In the genomic region with DNA sequence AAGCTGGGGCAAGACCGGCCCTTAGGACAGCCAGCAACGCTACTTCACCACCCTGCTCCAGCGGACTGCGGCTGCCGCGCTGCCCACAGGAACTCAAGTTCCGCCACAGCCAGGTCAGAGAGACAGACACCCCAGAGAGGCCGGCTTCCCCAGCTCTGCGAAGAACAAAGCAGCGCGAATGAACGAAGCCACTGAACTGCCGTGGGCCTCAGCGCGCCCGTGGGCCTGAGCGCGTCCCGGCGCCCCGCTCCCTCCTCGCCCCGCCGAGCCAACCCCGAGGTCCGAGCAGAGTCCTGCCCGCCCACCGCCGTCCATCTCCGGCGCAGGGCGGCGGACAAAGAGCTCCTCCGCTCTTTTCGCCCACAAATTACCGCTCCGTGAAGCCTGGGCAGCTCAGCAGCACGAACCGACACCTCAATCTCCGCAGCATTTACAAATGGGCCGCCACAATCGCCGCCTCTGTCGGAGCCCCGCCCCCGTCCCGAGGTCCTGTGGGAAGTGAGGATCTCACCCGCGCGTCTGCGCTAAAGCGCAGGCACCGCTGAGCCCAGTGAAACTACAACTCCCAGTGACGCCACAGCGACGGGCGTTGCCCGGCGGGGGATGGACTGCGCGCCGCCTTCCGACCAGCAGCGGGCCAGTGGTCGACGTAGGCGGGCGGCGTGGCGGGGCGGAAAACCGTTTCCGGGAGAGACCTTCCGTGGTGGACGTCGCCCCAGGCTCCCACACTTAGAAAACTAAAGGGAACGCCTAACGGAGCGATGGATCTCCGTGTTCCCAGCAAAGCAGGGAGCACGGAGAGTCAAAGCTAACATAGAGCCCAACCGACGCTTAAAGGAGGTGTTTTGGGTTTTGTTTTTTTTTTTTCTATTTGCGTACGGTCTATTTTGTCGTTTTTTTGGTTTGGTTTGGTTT, we compare ENCODE assay signal across 8 cellular contexts.
DNase-seq lines count a peak whose midpoint lies in the region; ATAC-seq, FAIRE-seq and TF ChIP-seq lines count a peak whose summit lies in the region.

No MANE protein-coding gene starts in this region.

- H3K9ac ChIP-seq in kidney (ENCODE audit: low read length in 2 of 2), result peak overlapping the region; percentile 63 to 72

- peak; percentile 86 for FAIRE-seq in kidney (lab: Jason Lieb, UNC)

- peak; percentile 30 for TF ChIP-seq CTCF in kidney (IDR thresholded peaks at IDR 0.05; ENCODE audit: borderline replicate concordance, extremely low read depth, insufficient read depth)

- peaks cover 4 to 5% of the 10 kb centered on the region in 2 donors for H3K4me1 ChIP-seq in kidney (ENCODE audit: control insufficient read depth in 1 of 2, insufficient read depth in 1 of 2, low read depth in 1 of 2, low read length in 2 of 2)

- H3K27ac ChIP-seq in kidney (ENCODE audit: low read depth in 2 of 2, low read length in 2 of 2), result peak overlapping the region; percentile 92 to 96

- no peaks in the 10 kb centered on the region for H3K36me3 ChIP-seq in kidney (ENCODE audit: control insufficient read depth in 1 of 2, insufficient read depth in 2 of 2, low read length in 2 of 2)

- H3K9me3 ChIP-seq in kidney (ENCODE audit: control insufficient read depth in 1 of 2, low read length in 2 of 2), result no peaks in the 10 kb centered on the region

- intact Hi-C loops in kidney (cut with DNase I), result no loop called here

- DNase-seq in AML-193 (lab: John Stamatoyannopoulos, UW), result peak; percentile 97 to 98
- DNase-seq in NCI-H460 (ENCODE audit: extremely low read depth, low read depth), result peak; percentile 94
- DNase-seq in activated CD4-positive, alpha-beta T cell treated with anti-CD3 and anti-CD28 coated beads for 1 hour, result peak; percentile 85
- peak; percentile 95 for DNase-seq in cerebellum (ENCODE audit: low spot score)
- DNase-seq in kidney, result peak; percentile 99
- peak; percentile 81 to 85 for DNase-seq in stimulated activated CD4-positive, alpha-beta T cell treated with anti-CD3 and anti-CD28 coated beads, Interleukin-15, amount 100 ng/mL, for 1 hour (ENCODE audit: low read depth in 1 of 2, low spot score in 1 of 2)

- ATAC-seq in GM19043 (IDR thresholded peaks at IDR 0.05; ENCODE audit: low read depth, unreplicated experiment), result peak; percentile 88
- ATAC-seq in HG03354 (IDR thresholded peaks at IDR 0.05; ENCODE audit: poor library complexity, severe bottlenecking, unreplicated experiment), result peak; percentile 91

- peak overlapping the region; percentile 91 to 97 for H3K4me3 ChIP-seq in kidney (ENCODE audit: low read length in 2 of 2)

Comparison
In these comparisons a context has a peak if more than half of its experiments do, and no peak if none do; other contexts are left out.
1. Peak in every context shown above with its lines: DNase-seq, ATAC-seq, H3K4me3 ChIP-seq and H3K27ac ChIP-seq.